In genomic region chr6:108690326-108691000, GRCh38 we compare ENCODE assay signal across 15 cellular contexts.
DNase-seq lines count a peak whose midpoint lies in the region; ATAC-seq, FAIRE-seq and TF ChIP-seq lines count a peak whose summit lies in the region.
"Had no signal": no experiment of that assay in that cellular context is flagged by ENCODE, and none has a peak within 500 bp of the region (broad histone marks: within the 10 kb centered on the region; RNA-seq: fewer than 3 reads in every experiment).

No MANE protein-coding gene starts in this region.

- TF ChIP-seq POLR2A in GM12892 (IDR thresholded peaks at IDR 0.05; ENCODE audit: low read depth, low read length), result no peak

- DNase-seq in Calu3 (no peak), M059J (ENCODE audit: low read depth) (peak; percentile 56), chondrocyte (ENCODE audit: low spot score) (no peak), non-pigmented ciliary epithelial cell (ENCODE audit: low read depth) (peak; percentile 44), SW 1271 (lab: John Stamatoyannopoulos, UW) (no peak), GM12892 (ENCODE audit: insufficient read length) (no peak), glutamatergic neuron (no peak)
- DNase-seq: activated T-cell treated with anti-CD3 and anti-CD28 coated beads, Interleukin-2, amount 50 U/mL, for 1 hour; naive B cell; NCI-H1436; NCI-H748 treated with DMSO at 0.1 percent for 48 hours; SK-N-SH had no signal

- no peaks in the 10 kb centered on the region for H3K27me3 Mint-ChIP-seq in Calu3 (ENCODE audit: unreplicated experiment)
- no peaks in the 10 kb centered on the region for H3K27me3 Mint-ChIP-seq in chondrocyte (ENCODE audit: low read depth)
- peaks cover 7% of the 10 kb centered on the region for H3K27me3 Mint-ChIP-seq in glutamatergic neuron (ENCODE audit: unreplicated experiment)
- H3K27me3 Mint-ChIP-seq: B cell, naive B cell had no signal

- H3K4me1 Mint-ChIP-seq in Calu3 (ENCODE audit: low read depth, unreplicated experiment), result peaks cover 59% of the 10 kb centered on the region
- H3K4me1 Mint-ChIP-seq in chondrocyte (ENCODE audit: low read depth), result peaks cover 28% of the 10 kb centered on the region
- H3K4me1 Mint-ChIP-seq in glutamatergic neuron (ENCODE audit: low read depth, unreplicated experiment), result peaks cover 3% of the 10 kb centered on the region
- H3K4me1 Mint-ChIP-seq: B cell had no signal

- FAIRE-seq in GM12892 (lab: Jason Lieb, UNC), result no peak

- H3K9me3 Mint-ChIP-seq in Calu3 (ENCODE audit: low read depth, unreplicated experiment) (peaks cover 3% of the 10 kb centered on the region), chondrocyte (ENCODE audit: low read depth) (no peaks in the 10 kb centered on the region), glutamatergic neuron (ENCODE audit: unreplicated experiment) (peaks cover 1% of the 10 kb centered on the region)
- H3K9me3 Mint-ChIP-seq: naive B cell had no signal

- intact Hi-C loops in Calu3 (cut with micrococcal nuclease; ENCODE audit: unreplicated experiment), result no loop called here

- ATAC-seq in HG03025 (IDR thresholded peaks at IDR 0.05; ENCODE audit: low FRiP score, unreplicated experiment), result no peak
- ATAC-seq: activated CD4-positive, CD25-positive, alpha-beta regulatory T cell treated with anti-CD3 and anti-CD28 coated beads, Interleukin-2, amount 50 U/mL, for 24 hours had no signal

- H3K4me3 Mint-ChIP-seq in Calu3 (ENCODE audit: low read depth, unreplicated experiment) (no peak overlapping the region), chondrocyte (ENCODE audit: unreplicated experiment) (no peak overlapping the region), glutamatergic neuron (ENCODE audit: unreplicated experiment) (no peak overlapping the region)
- H3K4me3 Mint-ChIP-seq: B cell had no signal

- TF ChIP-seq CTCF in Calu3 (IDR thresholded peaks at IDR 0.05; ENCODE audit: unreplicated experiment) (no peak), chondrocyte (IDR thresholded peaks at IDR 0.05) (no peak), glutamatergic neuron (IDR thresholded peaks at IDR 0.05; ENCODE audit: partially characterized antibody, unreplicated experiment) (no peak)

- H3K27ac Mint-ChIP-seq in Calu3 (ENCODE audit: unreplicated experiment) (peak overlapping the region; percentile 92), chondrocyte (ENCODE audit: unreplicated experiment) (peak overlapping the region; percentile 52), glutamatergic neuron (ENCODE audit: unreplicated experiment) (no peak overlapping the region)
- H3K27ac Mint-ChIP-seq: B cell had no signal

- peaks cover 36% of the 10 kb centered on the region for H3K36me3 Mint-ChIP-seq in Calu3 (ENCODE audit: insufficient read depth, unreplicated experiment)
- peaks cover 12% of the 10 kb centered on the region for H3K36me3 Mint-ChIP-seq in chondrocyte (ENCODE audit: low read depth)
- no peaks in the 10 kb centered on the region for H3K36me3 Mint-ChIP-seq in glutamatergic neuron (ENCODE audit: unreplicated experiment)

- CTCF ChIA-PET in Calu3 (lab: Charles Lee), result interaction anchor here (0.7 to 1.2 kb wide), 2 partner anchors 131 to 132 kb away, joined by 3 to 7 read pairs; no protein-coding TSS in a partner anchor

- no TSS peak for BruUV-seq in Calu3 (replicated peaks; lab: Mats Ljungman, UMichigan)

Comparison
In these comparisons a context has a peak if more than half of its experiments do, and no peak if none do; other contexts are left out.
1. DNase-seq: peak in M059J (single experiment) and non-pigmented ciliary epithelial cell (single experiment); none in Calu3 (single experiment), chondrocyte (single experiment), SW 1271 (0 of 2), GM12892 (single experiment) and glutamatergic neuron (single experiment).